17 cellular contexts compared by ENCODE assay signal in the genomic region with DNA sequence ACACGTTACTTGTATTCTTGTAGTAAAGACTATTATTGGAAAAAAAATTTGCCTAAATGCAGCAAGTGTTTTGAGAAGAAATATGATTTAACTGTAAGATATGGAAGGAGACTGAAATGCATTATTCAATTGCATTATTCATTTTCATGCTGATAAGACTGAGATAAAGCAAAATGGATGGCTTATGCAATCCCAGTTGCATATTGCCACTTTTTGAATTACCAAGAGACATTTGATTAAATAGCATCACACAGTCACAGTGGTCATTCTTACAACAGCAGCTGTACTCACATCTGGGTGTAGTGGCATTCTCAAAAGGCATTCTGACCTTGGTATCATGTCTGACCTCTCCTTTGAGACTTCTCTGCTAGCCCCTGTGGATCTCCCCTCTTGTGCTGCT.
"Had no signal": no experiment of that assay in that cellular context is flagged by ENCODE, and none has a peak within 500 bp of the region (broad histone marks: within the 10 kb centered on the region; RNA-seq: fewer than 3 reads in every experiment).

No MANE protein-coding gene starts in this region.

- ATAC-seq: activated naive CD4-positive, alpha-beta T cell treated with anti-CD3 and anti-CD28 coated beads, Interleukin-2, amount 50 U/mL, for 72 hours; activated T-helper 17 cell treated with anti-CD3 and anti-CD28 coated beads, Interleukin-2, amount 50 U/mL, for 72 hours; left lung; natural killer cell; right cardiac atrium had no signal

- H3K9me3 ChIP-seq: left lung, thyroid gland, uterus had no signal

- H3K4me3 ChIP-seq: coronary artery, left lung, lung, thyroid gland, uterus had no signal

- DNase-seq: activated T-cell treated with anti-CD3 and anti-CD28 coated beads, Interleukin-2, amount 50 U/mL, for 1 hour; kidney glomerular epithelial cell; left lung; midbrain; natural killer cell; right cardiac atrium; stimulated activated CD4-positive, alpha-beta T cell treated with anti-CD3 and anti-CD28 coated beads, Interleukin-1b, Interleukin-23, amount 100 ng/mL, for 48 hours; substantia nigra; T-helper 1 cell; thyroid gland; uterus had no signal

- H3K36me3 ChIP-seq: left lung, thyroid gland, uterus had no signal

- H3K9ac ChIP-seq: parathyroid adenoma had no signal

- H3K4me1 ChIP-seq: left lung, parathyroid adenoma, thyroid gland, uterus had no signal

- H3K79me2 ChIP-seq: parathyroid adenoma had no signal

- H2AFZ ChIP-seq: parathyroid adenoma had no signal

- H3K27ac ChIP-seq: coronary artery, epithelial cell of prostate, left lung, parathyroid adenoma, thyroid gland, uterus had no signal

- H3K27me3 ChIP-seq: left lung, thyroid gland, uterus had no signal
